ENCODE assay signal across 13 cellular contexts in the genomic region with DNA sequence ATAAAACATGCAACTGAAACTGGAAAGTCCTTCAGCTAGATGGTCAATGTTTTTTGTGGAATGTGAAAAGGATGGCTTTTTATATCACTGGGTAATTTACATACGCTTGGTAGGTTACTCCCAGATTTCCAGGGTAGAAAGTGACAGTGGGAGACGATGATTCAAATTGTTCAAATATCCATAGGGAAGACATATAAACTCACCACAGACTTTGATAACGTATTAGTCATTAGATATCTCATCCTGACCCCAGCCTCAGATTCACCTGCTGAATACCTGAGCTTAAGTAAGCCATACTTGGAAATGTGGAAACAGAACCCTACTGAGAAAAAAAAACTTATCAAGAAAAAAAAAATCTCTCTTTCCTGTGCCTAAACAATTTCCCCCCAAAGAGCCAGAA.
DNase-seq lines count a peak whose midpoint lies in the region; ATAC-seq and TF ChIP-seq lines count a peak whose summit lies in the region.
"Had no signal": no experiment of that assay in that cellular context is flagged by ENCODE, and none has a peak within 500 bp of the region (broad histone marks: within the 10 kb centered on the region; RNA-seq: fewer than 3 reads in every experiment).

No MANE protein-coding gene starts in this region.

- no peak for TF ChIP-seq EP300 in SK-N-SH (IDR thresholded peaks at IDR 0.05; ENCODE audit: borderline replicate concordance in 1 of 2, low read depth in 1 of 2, low read length in 1 of 2)

- CTCF ChIA-PET in mammary epithelial cell (lab: Charles Lee; ENCODE audit: low non-redundant PET) (interaction anchor here (0.6 to 1.4 kb wide), 3 partner anchors 51 to 551 kb away, joined by 7 to 10 read pairs (median 9); no protein-coding TSS in a partner anchor), SK-N-SH (lab: Yijun Ruan, JAX) (interaction anchor here (0.8 to 1.2 kb wide), 3 partner anchors 17 to 860 kb away, joined by 3 read pairs; no protein-coding TSS in a partner anchor)

- no peaks in the 10 kb centered on the region for H3K27me3 ChIP-seq in mammary epithelial cell (ENCODE audit: insufficient read depth, low read length)
- H3K27me3 ChIP-seq in breast epithelium = peaks cover 0 to 17% of the 10 kb centered on the region in 2 donors
- no peaks in the 10 kb centered on the region for H3K27me3 ChIP-seq in RWPE2 (ENCODE audit: insufficient read depth, poor library complexity, severe bottlenecking)
- H3K27me3 ChIP-seq in SK-N-SH (ENCODE audit: insufficient read depth) = peaks cover 4% of the 10 kb centered on the region; the same call in 1 of the 2 replicates

- H3K9me3 ChIP-seq in mammary epithelial cell (replicated peaks; ENCODE audit: insufficient read depth, low read length) (no peaks in the 10 kb centered on the region), breast epithelium (no peaks in the 10 kb centered on the region), RWPE2 (ENCODE audit: severe bottlenecking) (no peaks in the 10 kb centered on the region), SK-N-SH (no peaks in the 10 kb centered on the region)
- H3K9me3 ChIP-seq: HAP-1 had no signal

- intact Hi-C loops in mammary epithelial cell (cut with micrococcal nuclease) = loop anchor here (1.0 to 5.0 kb wide), 10 partner anchors 51 to 1054 kb away; no protein-coding TSS in a partner anchor
- intact Hi-C loops in breast epithelium (cut with DNase I; ENCODE audit: low total_unique reads) = loop anchor here (2.0 kb wide), 1 partner anchor 39 kb away; no protein-coding TSS in a partner anchor

- H3K9me2 ChIP-seq in SK-N-SH = no peaks in the 10 kb centered on the region

- H3K4me3 Mint-ChIP-seq in glutamatergic neuron (ENCODE audit: unreplicated experiment) = no peak overlapping the region
- H3K4me3 Mint-ChIP-seq: CD14-positive monocyte had no signal

- H3K27ac ChIP-seq in mammary epithelial cell (ENCODE audit: insufficient read depth, low read depth, low read length) (no peak overlapping the region), breast epithelium (no peak overlapping the region), RWPE2 (ENCODE audit: poor library complexity, severe bottlenecking) (peak overlapping the region; percentile 47), SK-N-SH (ENCODE audit: low read depth in 2 of 2, low read length in 1 of 2) (peak overlapping the region in 1 of 2 experiments; percentile 8; a peak in 1 of 4 replicates)

- H3K9ac ChIP-seq in mammary epithelial cell (ENCODE audit: insufficient read depth, low read length) = no peak overlapping the region
- H3K9ac ChIP-seq in SK-N-SH = no peak overlapping the region

- H3K36me3 ChIP-seq in mammary epithelial cell (ENCODE audit: insufficient read depth, low read length) (no peaks in the 10 kb centered on the region), breast epithelium (no peaks in the 10 kb centered on the region), RWPE2 (ENCODE audit: low read depth) (no peaks in the 10 kb centered on the region), SK-N-SH (replicated peaks in 1 of 2; ENCODE audit: control insufficient read depth in 1 of 2, insufficient read depth in 2 of 2, low read length in 1 of 2) (no peaks in the 10 kb centered on the region)
- H3K36me3 ChIP-seq: HAP-1 had no signal

- no peak for TF ChIP-seq POLR2A in breast epithelium (IDR thresholded peaks at IDR 0.05)

- H3K4me3 ChIP-seq in mammary epithelial cell (replicated peaks in 1 of 3; ENCODE audit: insufficient read depth in 1 of 3, low read depth in 2 of 3, low read length in 3 of 3) = no peak overlapping the region
- no peak overlapping the region for H3K4me3 ChIP-seq in breast epithelium
- no peak overlapping the region for H3K4me3 ChIP-seq in RWPE2 (ENCODE audit: severe bottlenecking)
- no peak overlapping the region for H3K4me3 ChIP-seq in SK-N-SH (ENCODE audit: low read depth in 2 of 2, low read length in 1 of 2)
- H3K4me3 ChIP-seq: HAP-1 had no signal

- no peak for ATAC-seq in RWPE2 (ENCODE audit: low read depth)
- ATAC-seq: Right ventricle myocardium inferior had no signal

- POLR2A ChIA-PET in SK-N-SH (lab: Yijun Ruan, JAX) = no interaction called here

- no peaks in the 10 kb centered on the region for H3K9me3 Mint-ChIP-seq in glutamatergic neuron (ENCODE audit: unreplicated experiment)

- DNase-seq in mammary epithelial cell (peak; percentile 4), breast epithelium (ENCODE audit: low spot score in 2 of 2) (no peak), RWPE2 (ENCODE audit: low spot score) (no peak), glutamatergic neuron (no peak), SK-N-SH (no peak), SHP77 treated with DMSO at 0.1 percent for 48 hours (lab: John Stamatoyannopoulos, UW) (no peak), KG1 (lab: John Stamatoyannopoulos, UW) (no peak)
- DNase-seq in activated CD8-positive, alpha-beta memory T cell treated with anti-CD3 and anti-CD28 coated beads, Interleukin-2, amount 50 U/mL, for 48 hours = no peak
- DNase-seq: NCI-H526 treated with DMSO at 0.1 percent for 48 hours; NK-92 treated with Interleukin-12 subunit alpha and Interleukin-12 subunit beta, amount 100 ng/mL, for 24 hours had no signal

- H2AFZ ChIP-seq in mammary epithelial cell (ENCODE audit: low read depth, low read length) (no peak overlapping the region), SK-N-SH (ENCODE audit: low read depth) (no peak overlapping the region)

- H3K79me2 ChIP-seq in mammary epithelial cell (ENCODE audit: insufficient read depth, low read length) (no peaks in the 10 kb centered on the region), SK-N-SH (ENCODE audit: insufficient read depth) (no peaks in the 10 kb centered on the region)

- H3K36me3 Mint-ChIP-seq in glutamatergic neuron (ENCODE audit: unreplicated experiment) = no peaks in the 10 kb centered on the region
- H3K36me3 Mint-ChIP-seq: CD14-positive monocyte had no signal

- WGBS in mammary epithelial cell (ENCODE audit: low coverage, missing lambda C conversion rate) = 88% methylated on average over 3 of the region's 3 CpGs
- 49% methylated on average over 3 of the region's 3 CpGs for WGBS in SK-N-SH (ENCODE audit: low lambda C conversion rate)

- peak overlapping the region; percentile 64 for H3K27ac Mint-ChIP-seq in glutamatergic neuron (ENCODE audit: unreplicated experiment)

- no peak for TF ChIP-seq RAD21 in SK-N-SH (IDR thresholded peaks at IDR 0.05; ENCODE audit: low read length)

- H3K4me1 Mint-ChIP-seq in glutamatergic neuron (ENCODE audit: low read depth, unreplicated experiment) = no peaks in the 10 kb centered on the region

- in situ Hi-C loops in mammary epithelial cell (cut with MboI; ENCODE audit: low sequenced_read_pairs in 2 of 2) = loop anchor here in 1 of 2 donors (25.0 kb wide), 1 partner anchor 864 kb away; no protein-coding TSS in a partner anchor

- dilution Hi-C loops in mammary epithelial cell (cut with HindIII; ENCODE audit: low sequenced_read_pairs) = no loop called here

- peaks cover 20% of the 10 kb centered on the region for H3K4me1 ChIP-seq in mammary epithelial cell (ENCODE audit: insufficient read depth, low read length)
- H3K4me1 ChIP-seq in breast epithelium = no peaks in the 10 kb centered on the region
- H3K4me1 ChIP-seq in RWPE2 (ENCODE audit: insufficient read depth, poor library complexity, severe bottlenecking) = peaks cover 10% of the 10 kb centered on the region
- peaks cover 0 to 10% of the 10 kb centered on the region in 2 experiments; a peak in 1 of 4 replicates for H3K4me1 ChIP-seq in SK-N-SH (ENCODE audit: control insufficient read depth in 1 of 2, insufficient read depth in 2 of 2, low read depth in 1 of 2, low read length in 1 of 2)
- H3K4me1 ChIP-seq: HAP-1 had no signal

- no peaks in the 10 kb centered on the region for H3K27me3 Mint-ChIP-seq in glutamatergic neuron (ENCODE audit: unreplicated experiment)

- BruUV-seq in mammary epithelial cell (replicated peaks; lab: Mats Ljungman, UMichigan) = no TSS peak

- H4K20me1 ChIP-seq in mammary epithelial cell (ENCODE audit: insufficient read depth, low read length) (no peaks in the 10 kb centered on the region), SK-N-SH (ENCODE audit: insufficient read depth) (no peaks in the 10 kb centered on the region)

- H3K4me2 ChIP-seq in mammary epithelial cell (ENCODE audit: insufficient read depth, low read depth, low read length) (no peak overlapping the region), SK-N-SH (no peak overlapping the region)

- H3F3A ChIP-seq in SK-N-SH (replicated peaks; ENCODE audit: insufficient read depth) = no peaks in the 10 kb centered on the region

- no peak for TF ChIP-seq CTCF in mammary epithelial cell (conservative IDR thresholded peaks at IDR 0.05 in 1 of 2, IDR thresholded peaks at IDR 0.05 in 1 of 2; ENCODE audit: extremely low read depth in 1 of 2, insufficient read depth in 1 of 2, low read depth in 1 of 2, low read length in 2 of 2)
- TF ChIP-seq CTCF in breast epithelium (IDR thresholded peaks at IDR 0.05) = no peak
- no peak for TF ChIP-seq CTCF in RWPE2 (IDR thresholded peaks at IDR 0.05; ENCODE audit: poor library complexity, severe bottlenecking)
- no peak for TF ChIP-seq CTCF in glutamatergic neuron (IDR thresholded peaks at IDR 0.05; ENCODE audit: partially characterized antibody, unreplicated experiment)
- TF ChIP-seq CTCF in SK-N-SH (IDR thresholded peaks at IDR 0.05) = no peak

TF ChIP-seq in SK-N-SH, 30 proteins besides CTCF, POLR2A, EP300 and RAD21 (continues in another document):
- TF ChIP-seq RXRA (IDR thresholded peaks at IDR 0.05; ENCODE audit: borderline replicate concordance, low read depth) (no peak), FOSL2 (IDR thresholded peaks at IDR 0.05; ENCODE audit: borderline replicate concordance, low read depth) (no peak), TEAD4 (IDR thresholded peaks at IDR 0.05; ENCODE audit: borderline replicate concordance, insufficient read depth) (no peak), GABPA (IDR thresholded peaks at IDR 0.05; ENCODE audit: low read depth) (no peak)
- TF ChIP-seq, protein P1, sequence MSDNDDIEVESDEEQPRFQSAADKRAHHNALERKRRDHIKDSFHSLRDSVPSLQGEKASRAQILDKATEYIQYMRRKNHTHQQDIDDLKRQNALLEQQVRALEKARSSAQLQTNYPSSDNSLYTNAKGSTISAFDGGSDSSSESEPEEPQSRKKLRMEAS (IDR thresholded peaks at IDR 0.05; ENCODE audit: low read depth) = no peak
- TF ChIP-seq, protein P2, sequence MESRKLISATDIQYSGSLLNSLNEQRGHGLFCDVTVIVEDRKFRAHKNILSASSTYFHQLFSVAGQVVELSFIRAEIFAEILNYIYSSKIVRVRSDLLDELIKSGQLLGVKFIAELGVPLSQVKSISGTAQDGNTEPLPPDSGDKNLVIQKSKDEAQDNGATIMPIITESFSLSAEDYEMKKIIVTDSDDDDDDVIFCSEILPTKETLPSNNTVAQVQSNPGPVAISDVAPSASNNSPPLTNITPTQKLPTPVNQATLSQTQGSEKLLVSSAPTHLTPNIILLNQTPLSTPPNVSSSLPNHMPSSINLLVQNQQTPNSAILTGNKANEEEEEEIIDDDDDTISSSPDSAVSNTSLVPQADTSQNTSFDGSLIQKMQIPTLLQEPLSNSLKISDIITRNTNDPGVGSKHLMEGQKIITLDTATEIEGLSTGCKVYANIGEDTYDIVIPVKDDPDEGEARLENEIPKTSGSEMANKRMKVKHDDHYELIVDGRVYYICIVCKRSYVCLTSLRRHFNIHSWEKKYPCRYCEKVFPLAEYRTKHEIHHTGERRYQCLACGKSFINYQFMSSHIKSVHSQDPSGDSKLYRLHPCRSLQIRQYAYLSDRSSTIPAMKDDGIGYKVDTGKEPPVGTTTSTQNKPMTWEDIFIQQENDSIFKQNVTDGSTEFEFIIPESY (IDR thresholded peaks at IDR 0.05; ENCODE audit: borderline replicate concordance, low read depth) = no peak
